24 cellular contexts compared by ENCODE assay signal in genomic region chrX:50152421-50152820, GRCh38. TPM values are rescaled to one million over a fixed set of nuclear protein-coding genes. Genes with fewer than 3 reads are reported as not detected.
"Had no signal": no experiment of that assay in that cellular context is flagged by ENCODE, and none has a peak within 500 bp of the region (broad histone marks: within the 10 kb centered on the region; RNA-seq: fewer than 3 reads in every experiment).

No MANE protein-coding gene starts in this region.

- H3K4me3 ChIP-seq: K562 had no signal

- ATAC-seq: K562 had no signal

- H3K9ac ChIP-seq: KMS-11, SK-N-SH had no signal

- DNase-seq: MV-4-11, NCI-H1048, NCI-H1105, NCI-H1417, NCI-H146, NCI-H1694 treated with DMSO at 0.1 percent for 48 hours, NCI-H1930, NCI-H2081, NCI-H2107, NCI-H2227 treated with DMSO at 0.1 percent for 48 hours, NCI-H524, NCI-H526 treated with DMSO at 0.1 percent for 48 hours, NCI-H748 treated with DMSO at 0.1 percent for 48 hours, RPMI8226, SHP77, SK-N-SH had no signal

- H3K4me2 ChIP-seq: KMS-11, SK-N-SH had no signal

- H3K9me3 ChIP-seq: SK-N-SH had no signal

- H3K27ac ChIP-seq: KMS-11 had no signal

RNA-seq across cellular contexts. Expression of gene AKAP4, which starts 48.4 kb away (rescaled TPM):
- total RNA-seq: HT1080, LHCN-M2, MCF 10A, NCI-H460, SK-MEL-5 had no signal
- polyA plus RNA-seq: IgD-negative memory B cell, SK-N-SH had no signal
